8 cellular contexts compared by ENCODE assay signal in genomic region chr3:4776980-4777581, GRCh38.
DNase-seq lines count a peak whose midpoint lies in the region; ATAC-seq and TF ChIP-seq lines count a peak whose summit lies in the region.

No MANE protein-coding gene starts in this region.

- peaks cover 0 to 65% of the 10 kb centered on the region in 2 donors for H3K36me3 ChIP-seq in gastroesophageal sphincter
- peaks cover 6% of the 10 kb centered on the region for H3K36me3 ChIP-seq in effector memory CD4-positive, alpha-beta T cell (ENCODE audit: control insufficient read depth, insufficient read depth, low read length)

- intact Hi-C loops in CD4-positive, alpha-beta T cell (cut with DNase I, micrococcal nuclease) = no loop called here

- H3K27me3 Mint-ChIP-seq in CD4-positive, alpha-beta T cell = no peaks in the 10 kb centered on the region

- CTCF ChIA-PET in CD4-positive, alpha-beta T cell (lab: Charles Lee) = no interaction called here

- no peaks in the 10 kb centered on the region for H3K4me1 Mint-ChIP-seq in CD4-positive, alpha-beta T cell (ENCODE audit: low read depth)

- TF ChIP-seq CTCF in gastroesophageal sphincter (IDR thresholded peaks at IDR 0.05) = no peak
- no peak for TF ChIP-seq CTCF in CD4-positive, alpha-beta T cell (IDR thresholded peaks at IDR 0.05)

- POLR2A ChIA-PET in CD4-positive, alpha-beta T cell (lab: Charles Lee) = no interaction called here

- H3K27ac Mint-ChIP-seq in CD4-positive, alpha-beta T cell = no peak overlapping the region

- peak overlapping the region in 2 of 4 donors; percentile 33 to 38 for H3K27ac ChIP-seq in gastroesophageal sphincter
- no peak overlapping the region for H3K27ac ChIP-seq in effector memory CD4-positive, alpha-beta T cell (ENCODE audit: insufficient read depth, low read length, poor library complexity, severe bottlenecking)
- H3K27ac ChIP-seq in CD4-positive, alpha-beta T cell (ENCODE audit: low read depth, low read length) = no peak overlapping the region

- H3K4me3 Mint-ChIP-seq in CD4-positive, alpha-beta T cell = no peak overlapping the region

- H3K36me3 Mint-ChIP-seq in CD4-positive, alpha-beta T cell (ENCODE audit: low read depth) = peaks cover 92% of the 10 kb centered on the region

- ATAC-seq in GM18517 (IDR thresholded peaks at IDR 0.05; ENCODE audit: unreplicated experiment) = peak; percentile 90
- peak; percentile 75 for ATAC-seq in GM21786 (IDR thresholded peaks at IDR 0.05; ENCODE audit: unreplicated experiment)
- ATAC-seq in gastroesophageal sphincter = peak; percentile 74
- ATAC-seq in CD4-positive, alpha-beta T cell (ENCODE audit: poor library complexity) = no peak

- H3K27me3 ChIP-seq in gastroesophageal sphincter = no peaks in the 10 kb centered on the region
- H3K27me3 ChIP-seq in effector memory CD4-positive, alpha-beta T cell (replicated peaks; ENCODE audit: control insufficient read depth, insufficient read depth, low read length, poor library complexity, severe bottlenecking) = no peaks in the 10 kb centered on the region
- H3K27me3 ChIP-seq in CD4-positive, alpha-beta T cell (ENCODE audit: control insufficient read depth, insufficient read depth, low read length) = no peaks in the 10 kb centered on the region

- TF ChIP-seq EP300 in gastroesophageal sphincter (IDR thresholded peaks at IDR 0.05) = no peak

- WGBS in gastroesophageal sphincter (ENCODE audit: low coverage in 1 of 2), 2 donors = 48 to 57% methylated on average over 3 to 5 of the region's 5 CpGs

- H3K4me3 ChIP-seq in gastroesophageal sphincter = no peak overlapping the region
- H3K4me3 ChIP-seq in effector memory CD4-positive, alpha-beta T cell (ENCODE audit: insufficient read depth, low read depth, low read length, poor library complexity, severe bottlenecking) = no peak overlapping the region

- H3K4me1 ChIP-seq in gastroesophageal sphincter = peaks cover 0 to 40% (median 10%) of the 10 kb centered on the region in 3 donors
- H3K4me1 ChIP-seq in effector memory CD4-positive, alpha-beta T cell (ENCODE audit: control insufficient read depth, insufficient read depth, low read length, poor library complexity, severe bottlenecking) = no peaks in the 10 kb centered on the region

- DNase-seq in NCI-H774 (lab: John Stamatoyannopoulos, UW) (peak; percentile 28), SW480 (ENCODE audit: low spot score) (no peak), NCI-H524 (lab: John Stamatoyannopoulos, UW) (no peak)
- no peak for DNase-seq in effector memory CD4-positive, alpha-beta T cell
- DNase-seq in CD4-positive, alpha-beta T cell = no peak

- H3K9me3 ChIP-seq in gastroesophageal sphincter = no peaks in the 10 kb centered on the region
- no peaks in the 10 kb centered on the region for H3K9me3 ChIP-seq in effector memory CD4-positive, alpha-beta T cell (ENCODE audit: control insufficient read depth, low read length)
- no peaks in the 10 kb centered on the region for H3K9me3 ChIP-seq in CD4-positive, alpha-beta T cell (ENCODE audit: control insufficient read depth, low read length)

- TF ChIP-seq POLR2A in gastroesophageal sphincter (IDR thresholded peaks at IDR 0.05) = no peak

- no peaks in the 10 kb centered on the region for H3K9me3 Mint-ChIP-seq in CD4-positive, alpha-beta T cell
